1 cellular context compared by ENCODE assay signal in genomic region chr1:17979815-17980214, GRCh38.
TF ChIP-seq lines count a peak whose summit lies in the region.

No MANE protein-coding gene starts in this region.

TF ChIP-seq in HCT116, 20 proteins besides CTCF, POLR2A, EP300 and RAD21 (continued from another document):
- TF ChIP-seq REST (IDR thresholded peaks at IDR 0.05; ENCODE audit: low read depth) (no peak), CEBPB (IDR thresholded peaks at IDR 0.05; ENCODE audit: low read depth) (no peak)
